ENCODE assay signal across 8 cellular contexts in genomic region chr2:88307817-88308216, GRCh38.
DNase-seq lines count a peak whose midpoint lies in the region; ATAC-seq, FAIRE-seq and TF ChIP-seq lines count a peak whose summit lies in the region.

No MANE protein-coding gene starts in this region.

- TF ChIP-seq CTCF in CD14-positive monocyte (IDR thresholded peaks at IDR 0.05): peak; percentile 36
- TF ChIP-seq CTCF in GM13976 (IDR thresholded peaks at IDR 0.05; ENCODE audit: borderline replicate concordance, control extremely low read depth, extremely low read depth, insufficient read depth, missing control alignments): peak; percentile 31

- ATAC-seq in activated CD8-positive, alpha-beta memory T cell treated with anti-CD3 and anti-CD28 coated beads, Interleukin-2, amount 10 ng/mL, durations not matched to agents 7 days and 5 days: no peak
- ATAC-seq in GM19452 (IDR thresholded peaks at IDR 0.05; ENCODE audit: unreplicated experiment) (no peak), HG03175 (IDR thresholded peaks at IDR 0.05; ENCODE audit: unreplicated experiment) (no peak)

- H3K9me3 Mint-ChIP-seq in CD14-positive monocyte: peaks cover 0 to 8% (median 4%) of the 10 kb centered on the region in 7 donors
- H3K9me3 Mint-ChIP-seq in activated CD8-positive, alpha-beta memory T cell treated with anti-CD3 and anti-CD28 coated beads, Interleukin-2, amount 10 ng/mL, durations not matched to agents 7 days and 5 days (ENCODE audit: low read depth): no peaks in the 10 kb centered on the region

- intact Hi-C loops in CD14-positive monocyte (cut with micrococcal nuclease): no loop called here

- H3K27ac Mint-ChIP-seq in CD14-positive monocyte: no peak overlapping the region
- H3K27ac Mint-ChIP-seq in activated CD8-positive, alpha-beta memory T cell treated with anti-CD3 and anti-CD28 coated beads, Interleukin-2, amount 10 ng/mL, durations not matched to agents 7 days and 5 days: no peak overlapping the region

- no peak for DNase-seq in CD14-positive monocyte (ENCODE audit: low spot score)
- DNase-seq in GM13976 (ENCODE audit: low spot score): peak; percentile 49
- DNase-seq in RCC 7860 (ENCODE audit: low spot score): peak; percentile 27
- DNase-seq in iPS DF 19.7 (ENCODE audit: low read depth, low spot score): peak; percentile 25
- no peak for DNase-seq in activated CD8-positive, alpha-beta memory T cell treated with anti-CD3 and anti-CD28 coated beads, Interleukin-2, amount 10 ng/mL, durations not matched to agents 7 days and 5 days
- no peak for DNase-seq in NCI-H1436 treated with DMSO at 0.1 percent for 48 hours (lab: John Stamatoyannopoulos, UW)

- H3K4me3 Mint-ChIP-seq in CD14-positive monocyte: no peak overlapping the region
- H3K4me3 Mint-ChIP-seq in activated CD8-positive, alpha-beta memory T cell treated with anti-CD3 and anti-CD28 coated beads, Interleukin-2, amount 10 ng/mL, durations not matched to agents 7 days and 5 days: no peak overlapping the region

- in situ Hi-C loops in GM13976 (cut with MboI; ENCODE audit: low sequenced_read_pairs, unreplicated experiment): no loop called here

- FAIRE-seq in RCC 7860 (lab: Jason Lieb, UNC): no peak

- CTCF ChIA-PET in activated CD8-positive, alpha-beta memory T cell treated with anti-CD3 and anti-CD28 coated beads, Interleukin-2, amount 10 ng/mL, durations not matched to agents 7 days and 5 days (lab: Charles Lee): interaction anchor here (1.3 kb wide), 1 partner anchor 9 kb away, joined by 3 read pairs; no protein-coding TSS in a partner anchor

- H3K36me3 Mint-ChIP-seq in CD14-positive monocyte: no peaks in the 10 kb centered on the region
- H3K36me3 Mint-ChIP-seq in activated CD8-positive, alpha-beta memory T cell treated with anti-CD3 and anti-CD28 coated beads, Interleukin-2, amount 10 ng/mL, durations not matched to agents 7 days and 5 days: no peaks in the 10 kb centered on the region

- H3K4me1 Mint-ChIP-seq in CD14-positive monocyte: no peaks in the 10 kb centered on the region
- H3K4me1 Mint-ChIP-seq in activated CD8-positive, alpha-beta memory T cell treated with anti-CD3 and anti-CD28 coated beads, Interleukin-2, amount 10 ng/mL, durations not matched to agents 7 days and 5 days: no peaks in the 10 kb centered on the region

- peaks cover 4 to 11% (median 5%) of the 10 kb centered on the region in 3 donors for H3K27me3 Mint-ChIP-seq in CD14-positive monocyte (ENCODE audit: low read depth in 3 of 3)
- H3K27me3 Mint-ChIP-seq in activated CD8-positive, alpha-beta memory T cell treated with anti-CD3 and anti-CD28 coated beads, Interleukin-2, amount 10 ng/mL, durations not matched to agents 7 days and 5 days: peaks cover 8% of the 10 kb centered on the region

Comparison
In these comparisons a context has a peak if more than half of its experiments do, and no peak if none do; other contexts are left out.
1. DNase-seq: peak in GM13976 (single experiment), RCC 7860 (single experiment) and iPS DF 19.7 (single experiment); none in CD14-positive monocyte (single experiment), activated CD8-positive, alpha-beta memory T cell treated with anti-CD3 and anti-CD28 coated beads, Interleukin-2, amount 10 ng/mL, durations not matched to agents 7 days and 5 days (single experiment) and NCI-H1436 treated with DMSO at 0.1 percent for 48 hours (single experiment).